ENCODE assay signal across 9 cellular contexts in the genomic region with DNA sequence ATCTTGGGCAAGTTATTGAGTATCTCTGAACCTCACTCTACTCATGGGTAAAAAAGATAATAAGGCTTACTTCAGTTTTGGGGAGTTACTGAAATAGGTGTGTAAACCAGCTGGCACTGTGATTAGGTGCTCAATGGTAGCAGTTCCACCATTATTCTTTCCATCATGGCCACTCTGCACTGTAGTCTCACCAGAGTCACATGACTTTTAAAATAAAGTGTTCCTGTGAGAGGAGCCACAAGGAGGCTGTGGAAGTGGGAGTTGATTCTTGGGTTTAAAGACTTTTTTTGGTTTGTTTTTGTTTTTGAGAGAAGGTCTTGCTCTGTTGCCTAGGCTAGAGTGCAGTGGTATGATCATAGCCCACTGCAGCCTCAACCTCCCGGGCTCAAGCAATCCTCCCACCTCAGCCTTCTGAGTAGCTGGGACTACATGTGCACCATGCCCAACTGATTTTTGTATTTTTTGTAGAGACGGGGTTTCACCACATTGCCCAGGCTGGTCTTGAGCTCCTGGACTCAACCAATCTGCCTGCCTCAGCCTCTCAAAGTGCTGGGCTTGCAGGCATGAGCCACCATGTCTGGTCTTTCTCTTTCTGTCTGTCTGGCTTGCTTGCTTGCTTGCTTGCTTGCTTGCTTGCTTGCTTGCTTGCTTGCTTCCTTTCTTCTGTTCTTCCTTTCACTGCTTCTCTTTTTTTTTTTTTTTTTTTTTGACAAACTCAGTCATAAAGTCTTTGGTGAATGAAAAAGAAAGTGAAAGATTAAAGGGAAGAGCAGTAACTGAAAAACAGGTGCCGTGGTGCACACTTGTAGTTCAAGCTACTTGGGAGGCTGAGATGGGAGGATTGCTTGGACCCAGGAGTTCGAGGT. TPM values are rescaled to one million over a fixed set of nuclear protein-coding genes. Genes with fewer than 3 reads are reported as not detected.
DNase-seq lines count a peak whose midpoint lies in the region; ATAC-seq and TF ChIP-seq lines count a peak whose summit lies in the region.
"Had no signal": no experiment of that assay in that cellular context is flagged by ENCODE, and none has a peak within 500 bp of the region (broad histone marks: within the 10 kb centered on the region; RNA-seq: fewer than 3 reads in every experiment).

No MANE protein-coding gene starts in this region.

- H3K9me3 ChIP-seq in upper lobe of right lung = no peaks in the 10 kb centered on the region

- DNase-seq in activated gamma-delta T cell treated with Interleukin-2 at 50 U/mL for 16 hours = peak; percentile 20
- no peak for DNase-seq in activated gamma-delta T cell (lab: John Stamatoyannopoulos, UW)
- DNase-seq in activated T-helper 2 cell treated with anti-CD3 and anti-CD28 coated beads, Interferon-gamma antibody, Interleukin-2, Interleukin-4, amounts not matched to agents 10 μg/mL and 5 μg/mL and 100 μg/mL, durations not matched to agents 14 hours and 24 hours and 36 hours (ENCODE audit: low spot score) = peak; percentile 50
- DNase-seq in upper lobe of right lung = no peak
- DNase-seq in H7 = no peak
- DNase-seq in Ammon's horn (ENCODE audit: low spot score) = no peak

- H3K4me3 Mint-ChIP-seq in activated T-helper 2 cell treated with anti-CD3 and anti-CD28 coated beads, Interferon-gamma antibody, Interleukin-2, Interleukin-4, amounts not matched to agents 10 μg/mL and 5 μg/mL and 100 μg/mL, durations not matched to agents 14 hours and 24 hours and 36 hours (ENCODE audit: low read depth) = peak overlapping the region; percentile 86

- H3K27me3 ChIP-seq in upper lobe of right lung (no peaks in the 10 kb centered on the region), H7 (ENCODE audit: control insufficient read depth, insufficient read depth, low read length) (0 out of 2 replicates have a peak, but pooled peaks cover 1% of the 10 kb centered on the region)

- no peaks in the 10 kb centered on the region for H3K4me1 ChIP-seq in upper lobe of right lung

- no peaks in the 10 kb centered on the region for H3K27me3 Mint-ChIP-seq in activated T-helper 2 cell treated with anti-CD3 and anti-CD28 coated beads, Interferon-gamma antibody, Interleukin-2, Interleukin-4, amounts not matched to agents 10 μg/mL and 5 μg/mL and 100 μg/mL, durations not matched to agents 14 hours and 24 hours and 36 hours (ENCODE audit: low read depth)

- TF ChIP-seq CTCF in upper lobe of right lung (IDR thresholded peaks at IDR 0.05) = no peak

- H3K4me3 ChIP-seq in upper lobe of right lung (no peak overlapping the region), H7 (ENCODE audit: insufficient read depth, low read depth, low read length) (no peak overlapping the region)

- ATAC-seq in HG03571 (IDR thresholded peaks at IDR 0.05; ENCODE audit: unreplicated experiment) = peak; percentile 43
- no peak for ATAC-seq in upper lobe of right lung
- no peak for ATAC-seq in esophagus mucosa

- peak overlapping the region; percentile 98 for H3K27ac Mint-ChIP-seq in activated T-helper 2 cell treated with anti-CD3 and anti-CD28 coated beads, Interferon-gamma antibody, Interleukin-2, Interleukin-4, amounts not matched to agents 10 μg/mL and 5 μg/mL and 100 μg/mL, durations not matched to agents 14 hours and 24 hours and 36 hours

- H3K9me3 Mint-ChIP-seq in activated T-helper 2 cell treated with anti-CD3 and anti-CD28 coated beads, Interferon-gamma antibody, Interleukin-2, Interleukin-4, amounts not matched to agents 10 μg/mL and 5 μg/mL and 100 μg/mL, durations not matched to agents 14 hours and 24 hours and 36 hours = no peaks in the 10 kb centered on the region

- peaks cover 71% of the 10 kb centered on the region for H3K4me1 Mint-ChIP-seq in activated T-helper 2 cell treated with anti-CD3 and anti-CD28 coated beads, Interferon-gamma antibody, Interleukin-2, Interleukin-4, amounts not matched to agents 10 μg/mL and 5 μg/mL and 100 μg/mL, durations not matched to agents 14 hours and 24 hours and 36 hours (ENCODE audit: low read depth)

- H3K27ac ChIP-seq in upper lobe of right lung = peak overlapping the region; percentile 30
- H3K27ac ChIP-seq: HL-60 had no signal

- no peaks in the 10 kb centered on the region for H3K36me3 ChIP-seq in upper lobe of right lung
- H3K36me3 ChIP-seq in H7 (replicated peaks; ENCODE audit: control insufficient read depth, insufficient read depth, low read length) = no peaks in the 10 kb centered on the region

- intact Hi-C loops in activated T-helper 2 cell treated with anti-CD3 and anti-CD28 coated beads, Interferon-gamma antibody, Interleukin-2, Interleukin-4, amounts not matched to agents 10 μg/mL and 5 μg/mL and 100 μg/mL, durations not matched to agents 14 hours and 24 hours and 36 hours (cut with micrococcal nuclease) = loop anchor here (5.0 to 10.0 kb wide), 7 partner anchors 270 to 1563 kb away; partner anchors contain the start of genes ACVR1C, CCDC148, CYTIP and NR4A2
- intact Hi-C loops in upper lobe of right lung (cut with DNase I) = no loop called here

- peaks cover 2% of the 10 kb centered on the region for H3K36me3 Mint-ChIP-seq in activated T-helper 2 cell treated with anti-CD3 and anti-CD28 coated beads, Interferon-gamma antibody, Interleukin-2, Interleukin-4, amounts not matched to agents 10 μg/mL and 5 μg/mL and 100 μg/mL, durations not matched to agents 14 hours and 24 hours and 36 hours (ENCODE audit: low read depth)

RNA-seq across cellular contexts. Expression of gene ACVR1, which starts 21.2 kb away (rescaled TPM):
- total RNA-seq in activated T-helper 2 cell treated with anti-CD3 and anti-CD28 coated beads, Interferon-gamma antibody, Interleukin-2, Interleukin-4, amounts not matched to agents 10 μg/mL and 5 μg/mL and 100 μg/mL, durations not matched to agents 14 hours and 24 hours and 36 hours = 26.7 and 27.1 TPM in 2 replicates
- total RNA-seq in upper lobe of right lung (34.4 TPM), esophagus mucosa (12.6 TPM)
- total RNA-seq in H7 (2014; rRNA removed; shearing (Covaris generic)) = 7.3 and 8.9 TPM in 2 replicates

Comparison
In these comparisons a context has a peak if more than half of its experiments do, and no peak if none do; other contexts are left out.
1. DNase-seq: peak in activated gamma-delta T cell treated with Interleukin-2 at 50 U/mL for 16 hours (single experiment) and activated T-helper 2 cell treated with anti-CD3 and anti-CD28 coated beads, Interferon-gamma antibody, Interleukin-2, Interleukin-4, amounts not matched to agents 10 μg/mL and 5 μg/mL and 100 μg/mL, durations not matched to agents 14 hours and 24 hours and 36 hours (single experiment); none in activated gamma-delta T cell (single experiment), upper lobe of right lung (single experiment), H7 (single experiment) and Ammon's horn (single experiment).